In genomic region chr5:75717082-75717922, GRCh38 we compare ENCODE assay signal across 8 cellular contexts. TPM values are rescaled to one million over a fixed set of nuclear protein-coding genes. Genes with fewer than 3 reads are reported as not detected.
DNase-seq lines count a peak whose midpoint lies in the region; ATAC-seq and TF ChIP-seq lines count a peak whose summit lies in the region.

POC5 (minus strand) TSS chr5:75717437; CDS start chr5:75712937, 4,500 bp downstream.

- H3K4me1 Mint-ChIP-seq in natural killer cell = peaks cover 33 to 37% of the 10 kb centered on the region in 2 donors

- H3K27me3 ChIP-seq in H7 (ENCODE audit: control insufficient read depth, insufficient read depth, low read length) = no peaks in the 10 kb centered on the region

- intact Hi-C loops in natural killer cell (cut with micrococcal nuclease) = loop anchor here (1.0 to 2.0 kb wide), 2 partner anchors 206 to 381 kb away; partner anchors contain the start of genes CERT1, HMGCR and POLK

- no peaks in the 10 kb centered on the region for H3K36me3 Mint-ChIP-seq in natural killer cell

- ATAC-seq in natural killer cell = peak; percentile 94 to 97 (median 95)

- H3K4me3 Mint-ChIP-seq in natural killer cell = peak within 1 kb of the TSS; percentile 97

- peaks cover 0 to 6% of the 10 kb centered on the region in 2 donors for H3K27me3 Mint-ChIP-seq in natural killer cell (ENCODE audit: low read depth in 2 of 2)

- peak within 1 kb of the TSS; percentile 93 for H3K4me3 ChIP-seq in H7 (ENCODE audit: insufficient read depth, low read depth, low read length)

- no peak for TF ChIP-seq CTCF in natural killer cell (IDR thresholded peaks at IDR 0.05)

- no peaks in the 10 kb centered on the region for H3K9me3 Mint-ChIP-seq in natural killer cell

- DNase-seq in ELF-1 (ENCODE audit: low read depth, low spot score) = peak; percentile 100
- DNase-seq in H7 = peak; percentile 95
- peak; percentile 94 for DNase-seq in M059J (ENCODE audit: low read depth)
- DNase-seq in SHP77 (lab: John Stamatoyannopoulos, UW) = peak; percentile 95 to 96
- peak; percentile 97 for DNase-seq in activated effector memory CD4-positive, alpha-beta T cell treated with Interleukin-2 at 50 U/mL for 16 hours
- DNase-seq in fibroblast of peridontal ligament (ENCODE audit: extremely low read depth) = peak; percentile 95
- peak; percentile 97 for DNase-seq in natural killer cell
- peak; percentile 98 for DNase-seq in stimulated activated naive CD4-positive, alpha-beta T cell treated with Interleukin-2 at 50 U/mL for 16 hours (lab: John Stamatoyannopoulos, UW)

- H3K27ac Mint-ChIP-seq in natural killer cell = peak within 1 kb of the TSS; percentile 92 to 97

- no peaks in the 10 kb centered on the region for H3K36me3 ChIP-seq in H7 (replicated peaks; ENCODE audit: control insufficient read depth, insufficient read depth, low read length)

RNA-seq across cellular contexts. Expression of gene POC5, which starts in this region (rescaled TPM):
- 16.1 and 20.1 TPM in 2 replicates for total RNA-seq in H7 (2014; rRNA removed; shearing (Covaris generic))
- total RNA-seq in M059J (2014; rRNA removed; shearing (Covaris generic)) = 57.7 and 58.9 TPM in 2 replicates
- total RNA-seq in natural killer cell = 10 to 100 TPM; 12.4 to 16.6 (median 12.5) TPM

Comparison
In these comparisons a context has a peak if more than half of its experiments do, and no peak if none do; other contexts are left out.
1. Peak in every context shown above with its lines: DNase-seq, ATAC-seq and H3K4me3 ChIP-seq.